In the genomic region with DNA sequence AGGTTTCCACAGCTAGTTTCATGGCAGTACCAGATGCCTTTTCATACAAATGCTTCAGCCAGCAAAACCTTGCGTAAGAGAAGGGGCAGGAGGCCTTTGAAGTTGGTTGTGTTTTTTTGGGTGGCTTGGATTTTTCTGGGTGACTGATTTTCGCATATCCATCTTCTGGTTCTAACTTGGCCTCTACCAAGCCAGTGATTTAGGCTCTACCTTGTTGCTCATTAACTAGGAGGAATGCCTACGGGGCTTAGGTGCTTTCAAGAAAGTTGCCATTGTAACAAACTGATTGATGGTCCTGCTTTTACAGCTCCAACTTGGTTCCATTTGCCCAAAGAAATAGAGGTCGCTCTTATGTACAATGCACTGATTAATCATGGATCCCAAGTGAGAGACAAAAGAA, we compare ENCODE assay signal across 17 cellular contexts.
"Had no signal": no experiment of that assay in that cellular context is flagged by ENCODE, and none has a peak within 500 bp of the region (broad histone marks: within the 10 kb centered on the region; RNA-seq: fewer than 3 reads in every experiment).

No MANE protein-coding gene starts in this region.

- H3K36me3 Mint-ChIP-seq: activated naive CD4-positive, alpha-beta T cell treated with anti-CD3 and anti-CD28 coated beads, Interleukin-2, amount 10 ng/mL, durations not matched to agents 7 days and 5 days; memory B cell; natural killer cell treated with Interleukin-12 subunit alpha and Interleukin-12 subunit beta and Interleukin-15 and Interleukin-18, amount 100 ng/mL, for 72 hours; WTC11 had no signal

- DNase-seq: activated CD4-positive, alpha-beta T cell treated with anti-CD3 and anti-CD28 coated beads, Interleukin-2, amount 50 U/mL, for 4 hours; activated CD8-positive, alpha-beta memory T cell treated with anti-CD3 and anti-CD28 coated beads, Interleukin-2, amount 50 U/mL, for 48 hours; activated naive CD4-positive, alpha-beta T cell treated with anti-CD3 and anti-CD28 coated beads, Interleukin-2, amount 10 ng/mL, durations not matched to agents 7 days and 5 days; activated T-cell treated with anti-CD3 and anti-CD28 coated beads, Interleukin-2, amount 50 U/mL, for 48 hours; amygdala; foreskin keratinocyte; psoas muscle; right cardiac atrium; stimulated activated CD4-positive, alpha-beta T cell treated with anti-CD3 and anti-CD28 coated beads, Interleukin-12 subunit alpha, Interleukin-12 subunit beta, amount 100 ng/mL, for 4 hours; stimulated activated CD4-positive, alpha-beta T cell treated with anti-CD3 and anti-CD28 coated beads, Interleukin-4, amount 100 ng/mL, for 4 hours; stimulated activated naive CD8-positive, alpha-beta T cell treated with anti-CD3 and anti-CD28 coated beads, Interleukin-15, Interleukin-2, amounts not matched to agents 100 U/mL and 50 U/mL, for 24 hours; T-helper 1 cell; T1000 had no signal

- H3K9me3 ChIP-seq: psoas muscle had no signal

- ATAC-seq: foreskin keratinocyte; natural killer cell treated with Interleukin-12 subunit alpha and Interleukin-12 subunit beta and Interleukin-15 and Interleukin-18, amount 100 ng/mL, for 72 hours; psoas muscle; right cardiac atrium; stimulated activated naive CD8-positive, alpha-beta T cell treated with anti-CD3 and anti-CD28 coated beads, Interleukin-15, Interleukin-2, amounts not matched to agents 100 U/mL and 50 U/mL, for 24 hours; WTC11 had no signal

- H3K4me1 Mint-ChIP-seq: activated naive CD4-positive, alpha-beta T cell treated with anti-CD3 and anti-CD28 coated beads, Interleukin-2, amount 10 ng/mL, durations not matched to agents 7 days and 5 days; memory B cell had no signal

- H3K27ac ChIP-seq: epithelial cell of prostate, foreskin keratinocyte, psoas muscle had no signal

- H3K27me3 Mint-ChIP-seq: activated naive CD4-positive, alpha-beta T cell treated with anti-CD3 and anti-CD28 coated beads, Interleukin-2, amount 10 ng/mL, durations not matched to agents 7 days and 5 days had no signal

- H3K9me3 Mint-ChIP-seq: activated naive CD4-positive, alpha-beta T cell treated with anti-CD3 and anti-CD28 coated beads, Interleukin-2, amount 10 ng/mL, durations not matched to agents 7 days and 5 days; memory B cell; natural killer cell treated with Interleukin-12 subunit alpha and Interleukin-12 subunit beta and Interleukin-15 and Interleukin-18, amount 100 ng/mL, for 72 hours; WTC11 had no signal

- H3K4me1 ChIP-seq: psoas muscle had no signal

- H3K4me3 Mint-ChIP-seq: activated naive CD4-positive, alpha-beta T cell treated with anti-CD3 and anti-CD28 coated beads, Interleukin-2, amount 10 ng/mL, durations not matched to agents 7 days and 5 days; memory B cell; natural killer cell treated with Interleukin-12 subunit alpha and Interleukin-12 subunit beta and Interleukin-15 and Interleukin-18, amount 100 ng/mL, for 72 hours; WTC11 had no signal

- H3K27ac Mint-ChIP-seq: activated naive CD4-positive, alpha-beta T cell treated with anti-CD3 and anti-CD28 coated beads, Interleukin-2, amount 10 ng/mL, durations not matched to agents 7 days and 5 days; memory B cell; natural killer cell treated with Interleukin-12 subunit alpha and Interleukin-12 subunit beta and Interleukin-15 and Interleukin-18, amount 100 ng/mL, for 72 hours; WTC11 had no signal

- H3K4me3 ChIP-seq: psoas muscle had no signal
